Comparison of ENCODE assay signal across 8 cellular contexts in genomic region chr14:23555533-23555881, GRCh38. TPM values are rescaled to one million over a fixed set of nuclear protein-coding genes. Genes with fewer than 3 reads are reported as not detected.
A peak's percentile ranks its signal among the peaks of the same experiment; 100 is the strongest.
DNase-seq lines count a peak whose midpoint lies in the region; ATAC-seq and TF ChIP-seq lines count a peak whose summit lies in the region.

No MANE protein-coding gene starts in this region.

- peak overlapping the region in 5 of 6 donors; percentile 83 to 98 (median 93) for H3K27ac Mint-ChIP-seq in naive B cell

- H3K27ac ChIP-seq in HUES48 (ENCODE audit: low read depth, low read length) (no peak overlapping the region), caudate nucleus (ENCODE audit: low read depth, low read length) (peak overlapping the region; percentile 99)

- H3K4me1 ChIP-seq in HUES48 (ENCODE audit: control insufficient read depth, insufficient read depth, low read length): peaks cover 22% of the 10 kb centered on the region

- peaks cover 5% of the 10 kb centered on the region in 2 donors for H3K36me3 Mint-ChIP-seq in naive B cell

- no peak for ATAC-seq in naive B cell (ENCODE audit: low read depth in 2 of 2)

- DNase-seq in AG09309 (ENCODE audit: low read depth) (no peak), caudate nucleus (lab: John Stamatoyannopoulos, UW) (no peak), naive B cell (no peak), NCI-H1048 (lab: John Stamatoyannopoulos, UW) (no peak), GM03348 (ENCODE audit: low spot score) (no peak), NCI-H446 treated with DMSO at 0.1 percent for 48 hours (lab: John Stamatoyannopoulos, UW) (no peak), NCI-H2029 (lab: John Stamatoyannopoulos, UW) (no peak)

- H3K36me3 ChIP-seq in HUES48 (ENCODE audit: control insufficient read depth, insufficient read depth, low read length): peaks cover 29% of the 10 kb centered on the region

- TF ChIP-seq CTCF in AG09309 (IDR thresholded peaks at IDR 0.05; ENCODE audit: control insufficient read depth, insufficient read depth, low read depth, low read length, missing control alignments): no peak

- H3K9ac ChIP-seq in HUES48 (ENCODE audit: low read depth, low read length): peak overlapping the region; percentile 90; the same call in 1 of the 2 replicates

- no peaks in the 10 kb centered on the region for H3K27me3 Mint-ChIP-seq in naive B cell

- peak overlapping the region; percentile 93 to 98 (median 96) for H3K4me3 Mint-ChIP-seq in naive B cell

- no peaks in the 10 kb centered on the region for H3K27me3 ChIP-seq in HUES48 (ENCODE audit: control insufficient read depth, insufficient read depth, low read length)

- peaks cover 43 to 53% (median 50%) of the 10 kb centered on the region in 3 donors for H3K4me1 Mint-ChIP-seq in naive B cell

- peak overlapping the region; percentile 64 for H3K4me3 ChIP-seq in AG09309 (ENCODE audit: control insufficient read depth, low read depth, low read length)
- H3K4me3 ChIP-seq in HUES48 (ENCODE audit: low read depth, low read length): peak overlapping the region; percentile 93

- H3K9me3 ChIP-seq in HUES48 (ENCODE audit: control insufficient read depth, insufficient read depth, low read length): no peaks in the 10 kb centered on the region

- no peaks in the 10 kb centered on the region for H3K9me3 Mint-ChIP-seq in naive B cell

RNA-seq across cellular contexts. Expression of gene THTPA, which starts 0.6 kb away (rescaled TPM):
- 10 to 100 TPM; 16.0 to 28.3 (median 21.7) TPM for polyA plus RNA-seq in naive B cell (ENCODE audit: low read depth in 6 of 6)

RNA-seq across cellular contexts. Expression of gene ZFHX2, which starts 3.9 kb away (rescaled TPM):
- polyA plus RNA-seq in naive B cell (ENCODE audit: low read depth in 6 of 6): under 1 TPM in 3 of 6 donors, not detected in 3; 0.03 to 0.38 (median 0.04) TPM

RNA-seq across cellular contexts. Expression of gene AP1G2, which starts 12.1 kb away (rescaled TPM):
- 100 to 1,000 TPM in 1 of 6 donors, 10 to 100 TPM in 5; 58.3 to 116 (median 80.4) TPM for polyA plus RNA-seq in naive B cell (ENCODE audit: low read depth in 6 of 6)

RNA-seq across cellular contexts. Expression of gene JPH4, which starts 23.1 kb away (rescaled TPM):
- polyA plus RNA-seq in naive B cell (ENCODE audit: low read depth in 6 of 6): 1 to 10 TPM in 1 of 6 donors, under 1 TPM in 2, not detected in 3; 0.09 to 1.3 (median 0.17) TPM
